Comparison of ENCODE assay signal across 1 cellular context in the genomic region with DNA sequence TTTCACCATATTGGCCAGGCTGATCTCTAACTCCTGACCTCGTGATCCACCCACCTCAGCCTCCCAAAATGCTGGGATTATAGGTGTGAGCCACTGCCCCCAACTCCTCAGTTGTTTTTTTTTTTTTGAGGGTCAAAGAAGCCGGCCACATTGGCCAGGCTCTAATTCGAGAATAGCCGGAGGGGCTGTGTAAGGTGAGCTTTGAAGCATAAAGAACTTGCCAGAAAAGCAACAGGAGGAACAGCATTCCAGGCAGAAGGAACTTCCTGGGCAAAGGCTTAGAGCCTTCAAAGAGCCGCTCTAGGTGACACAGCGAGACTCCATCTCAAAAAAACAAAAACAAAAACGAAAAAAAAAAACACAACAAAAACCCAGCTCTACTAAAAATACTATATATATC.
TF ChIP-seq lines count a peak whose summit lies in the region.

No MANE protein-coding gene starts in this region.

TF ChIP-seq in GM23338, 12 proteins besides CTCF, POLR2A, EP300 and RAD21:
- TF ChIP-seq, protein P1, sequence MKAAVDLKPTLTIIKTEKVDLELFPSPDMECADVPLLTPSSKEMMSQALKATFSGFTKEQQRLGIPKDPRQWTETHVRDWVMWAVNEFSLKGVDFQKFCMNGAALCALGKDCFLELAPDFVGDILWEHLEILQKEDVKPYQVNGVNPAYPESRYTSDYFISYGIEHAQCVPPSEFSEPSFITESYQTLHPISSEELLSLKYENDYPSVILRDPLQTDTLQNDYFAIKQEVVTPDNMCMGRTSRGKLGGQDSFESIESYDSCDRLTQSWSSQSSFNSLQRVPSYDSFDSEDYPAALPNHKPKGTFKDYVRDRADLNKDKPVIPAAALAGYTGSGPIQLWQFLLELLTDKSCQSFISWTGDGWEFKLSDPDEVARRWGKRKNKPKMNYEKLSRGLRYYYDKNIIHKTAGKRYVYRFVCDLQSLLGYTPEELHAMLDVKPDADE (IDR thresholded peaks at IDR 0.05): no peak
- no peak for TF ChIP-seq STAT1 (IDR thresholded peaks at IDR 0.05; ENCODE audit: unreplicated experiment)
- no peak for TF ChIP-seq JUNB (IDR thresholded peaks at IDR 0.05; ENCODE audit: unreplicated experiment)
